In genomic region chr10:101069441-101069840, GRCh38 we compare ENCODE assay signal across 23 cellular contexts.
"Had no signal": no experiment of that assay in that cellular context is flagged by ENCODE, and none has a peak within 500 bp of the region (broad histone marks: within the 10 kb centered on the region; RNA-seq: fewer than 3 reads in every experiment).

No MANE protein-coding gene starts in this region.

- H3K4me1 Mint-ChIP-seq: activated T-helper 17 cell treated with anti-CD3 and anti-CD28 coated beads, Interleukin-2, amount 50 U/mL, for 72 hours had no signal

- H3K36me3 Mint-ChIP-seq: activated naive CD8-positive, alpha-beta T cell had no signal

- ATAC-seq: activated CD8-positive, alpha-beta T cell treated with anti-CD3 and anti-CD28 coated beads for 36 hours; activated T-cell treated with anti-CD3 and anti-CD28 coated beads, Interleukin-2, amount 50 U/mL, for 4 hours; activated T-helper 17 cell treated with anti-CD3 and anti-CD28 coated beads, Interleukin-2, amount 50 U/mL, for 72 hours; body of pancreas; gastroesophageal sphincter had no signal

- H3K9me3 Mint-ChIP-seq: activated CD8-positive, alpha-beta T cell treated with anti-CD3 and anti-CD28 coated beads for 36 hours; activated T-cell treated with anti-CD3 and anti-CD28 coated beads, Interleukin-2, amount 50 U/mL, for 4 hours; activated T-helper 17 cell treated with anti-CD3 and anti-CD28 coated beads, Interleukin-2, amount 50 U/mL, for 72 hours had no signal

- H3K4me3 Mint-ChIP-seq: activated CD8-positive, alpha-beta T cell treated with anti-CD3 and anti-CD28 coated beads for 36 hours; activated naive CD8-positive, alpha-beta T cell; activated T-cell treated with anti-CD3 and anti-CD28 coated beads, Interleukin-2, amount 50 U/mL, for 4 hours; activated T-helper 17 cell treated with anti-CD3 and anti-CD28 coated beads, Interleukin-2, amount 50 U/mL, for 72 hours had no signal

- DNase-seq: activated CD4-positive, alpha-beta T cell treated with anti-CD3 and anti-CD28 coated beads for 4 hours; activated CD4-positive, alpha-beta T cell treated with anti-CD3 and anti-CD28 coated beads, Interleukin-2, amount 50 U/mL, for 1 hour; activated CD4-positive, alpha-beta T cell treated with anti-CD3 and anti-CD28 coated beads, Interleukin-2, amount 50 U/mL, for 48 hours; activated CD4-positive, CD25-positive, alpha-beta regulatory T cell; activated CD4-positive, CD25-positive, alpha-beta regulatory T cell treated with anti-CD3 and anti-CD28 coated beads, Interleukin-2, amount 50 U/mL, for 72 hours; activated CD8-positive, alpha-beta memory T cell treated with anti-CD3 and anti-CD28 coated beads for 24 hours; activated CD8-positive, alpha-beta T cell treated with anti-CD3 and anti-CD28 coated beads for 36 hours; activated effector memory CD4-positive, alpha-beta T cell treated with Interleukin-2 at 50 U/mL for 16 hours; activated gamma-delta T cell treated with Interleukin-2 at 50 U/mL for 16 hours; activated naive CD4-positive, alpha-beta T cell treated with anti-CD3 and anti-CD28 coated beads, Interleukin-2, amount 50 U/mL, for 16 hours; activated naive CD4-positive, alpha-beta T cell treated with Interleukin-2 at 50 U/mL for 16 hours; activated T-cell treated with anti-CD3 and anti-CD28 coated beads, Interleukin-2, amount 50 U/mL, for 4 hours; amniotic stem cell; aorta; body of pancreas; cerebellar nuclear complex; effector CD8-positive, alpha-beta T cell; esophagus squamous epithelium; foreskin melanocyte; T-helper 2 cell had no signal

- H3K27ac Mint-ChIP-seq: activated CD8-positive, alpha-beta T cell treated with anti-CD3 and anti-CD28 coated beads for 36 hours; activated naive CD8-positive, alpha-beta T cell; activated T-helper 17 cell treated with anti-CD3 and anti-CD28 coated beads, Interleukin-2, amount 50 U/mL, for 72 hours had no signal
